10 cellular contexts compared by ENCODE assay signal in genomic region chr17:76405967-76406647, GRCh38. TPM values are rescaled to one million over a fixed set of nuclear protein-coding genes. Genes with fewer than 3 reads are reported as not detected.
DNase-seq lines count a peak whose midpoint lies in the region; ATAC-seq and TF ChIP-seq lines count a peak whose summit lies in the region.
"Had no signal": no experiment of that assay in that cellular context is flagged by ENCODE, and none has a peak within 500 bp of the region (broad histone marks: within the 10 kb centered on the region; RNA-seq: fewer than 3 reads in every experiment).

No MANE protein-coding gene starts in this region.

- peak; percentile 41 for DNase-seq in LHCN-M2 (ENCODE audit: low read depth)
- DNase-seq in NCI-H345 (lab: John Stamatoyannopoulos, UW), result peak; percentile 98
- peak; percentile 79 for DNase-seq in chondrocyte (ENCODE audit: low spot score)
- no peak for DNase-seq in progenitor cell of endocrine pancreas (ENCODE audit: low spot score, unreplicated experiment)
- DNase-seq in GM20000 (ENCODE audit: low spot score), result no peak
- DNase-seq in activated naive CD4-positive, alpha-beta T cell treated with Interleukin-2 at 50 U/mL for 16 hours, result no peak

- H3K4me3 Mint-ChIP-seq in chondrocyte (ENCODE audit: unreplicated experiment) (no peak overlapping the region), progenitor cell of endocrine pancreas (ENCODE audit: low read depth) (no peak overlapping the region)
- H3K4me3 Mint-ChIP-seq: nephron had no signal

- H3K27me3 Mint-ChIP-seq in chondrocyte (ENCODE audit: low read depth) (no peaks in the 10 kb centered on the region), progenitor cell of endocrine pancreas (no peaks in the 10 kb centered on the region)

- no peak for ATAC-seq in GM21381 (IDR thresholded peaks at IDR 0.05; ENCODE audit: unreplicated experiment)
- no peak for ATAC-seq in HG03469 (IDR thresholded peaks at IDR 0.05; ENCODE audit: unreplicated experiment)
- ATAC-seq: gastroesophageal sphincter had no signal

- H3K4me1 Mint-ChIP-seq in chondrocyte (ENCODE audit: low read depth), result peaks cover 7% of the 10 kb centered on the region
- no peaks in the 10 kb centered on the region for H3K4me1 Mint-ChIP-seq in progenitor cell of endocrine pancreas (ENCODE audit: low read depth)
- H3K4me1 Mint-ChIP-seq: nephron had no signal

- H3K27ac Mint-ChIP-seq in chondrocyte (ENCODE audit: unreplicated experiment) (no peak overlapping the region), progenitor cell of endocrine pancreas (peak overlapping the region; percentile 41)
- H3K27ac Mint-ChIP-seq: nephron had no signal

- H3K36me3 Mint-ChIP-seq in chondrocyte (ENCODE audit: low read depth), result peaks cover 21% of the 10 kb centered on the region
- peaks cover 16% of the 10 kb centered on the region for H3K36me3 Mint-ChIP-seq in progenitor cell of endocrine pancreas (ENCODE audit: insufficient read depth)

- TF ChIP-seq CTCF in chondrocyte (IDR thresholded peaks at IDR 0.05) (no peak), progenitor cell of endocrine pancreas (IDR thresholded peaks at IDR 0.05; ENCODE audit: unreplicated experiment) (no peak), GM20000 (IDR thresholded peaks at IDR 0.05; ENCODE audit: extremely low read depth, missing control alignments) (no peak)

- no peaks in the 10 kb centered on the region for H3K9me3 Mint-ChIP-seq in chondrocyte (ENCODE audit: low read depth)
- H3K9me3 Mint-ChIP-seq in progenitor cell of endocrine pancreas (ENCODE audit: low read depth), result no peaks in the 10 kb centered on the region
- H3K9me3 Mint-ChIP-seq: nephron had no signal

RNA-seq across cellular contexts. Expression of gene SPHK1, which starts 21.7 kb away (rescaled TPM):
- total RNA-seq in LHCN-M2 (2014; rRNA removed) (28.4 and 32.8 TPM in 2 replicates), chondrocyte (5.8 to 12.8 TPM (median 12.7 TPM) in 3 replicates), progenitor cell of endocrine pancreas (12.8 and 13.9 TPM in 2 replicates)
- polyA plus RNA-seq in LHCN-M2 (2012), result 16.2 TPM

RNA-seq across cellular contexts. Expression of gene UBE2O, which starts 46.8 kb away (rescaled TPM):
- total RNA-seq in LHCN-M2 (2014; rRNA removed), result 12.7 and 15.7 TPM in 2 replicates
- polyA plus RNA-seq in LHCN-M2 (2012), result 11.7 TPM
- 20.0 to 22.1 TPM (median 22.0 TPM) in 3 replicates for total RNA-seq in chondrocyte
- total RNA-seq in progenitor cell of endocrine pancreas, result 43.4 and 44.6 TPM in 2 replicates

RNA-seq across cellular contexts. Expression of gene PRPSAP1, which starts 52.4 kb away (rescaled TPM):
- total RNA-seq in LHCN-M2 (2014; rRNA removed) (35.6 and 47.8 TPM in 2 replicates), chondrocyte (41.4 to 59.0 TPM (median 55.3 TPM) in 3 replicates), progenitor cell of endocrine pancreas (89.6 and 90.3 TPM in 2 replicates)
- 31.0 TPM for polyA plus RNA-seq in LHCN-M2 (2012)

Comparison
In these comparisons a context has a peak if more than half of its experiments do, and no peak if none do; other contexts are left out.
1. DNase-seq: peak in LHCN-M2 (single experiment), NCI-H345 (single experiment) and chondrocyte (single experiment); none in progenitor cell of endocrine pancreas (single experiment), GM20000 (single experiment) and activated naive CD4-positive, alpha-beta T cell treated with Interleukin-2 at 50 U/mL for 16 hours (single experiment).